2 cellular contexts compared by ENCODE assay signal in genomic region chr19:40378509-40378908, GRCh38.
TF ChIP-seq lines count a peak whose summit lies in the region.

No MANE protein-coding gene starts in this region.

TF ChIP-seq in A549, 52 proteins besides CTCF, POLR2A, EP300 and RAD21:
- no peak for TF ChIP-seq HES2 (IDR thresholded peaks at IDR 0.05)
- no peak for TF ChIP-seq MAZ (IDR thresholded peaks at IDR 0.05; ENCODE audit: borderline replicate concordance, low read depth, low read length)
- TF ChIP-seq HOXB5 (CRISPR knock-in tag; IDR thresholded peaks at IDR 0.05), result no peak
- no peak for TF ChIP-seq E2F6 (IDR thresholded peaks at IDR 0.05; ENCODE audit: borderline replicate concordance, low read depth)
- TF ChIP-seq NFE2L2 (conservative IDR thresholded peaks at IDR 0.05; ENCODE audit: low read length), result no peak
- no peak for TF ChIP-seq ZSCAN20 (CRISPR knock-in tag; IDR thresholded peaks at IDR 0.05)
- TF ChIP-seq FOSB (CRISPR knock-in tag; IDR thresholded peaks at IDR 0.05), result no peak
- no peak for TF ChIP-seq JUN (IDR thresholded peaks at IDR 0.05)
- no peak for TF ChIP-seq REST (IDR thresholded peaks at IDR 0.05)
- TF ChIP-seq FOSL2 (IDR thresholded peaks at IDR 0.05), result no peak
- no peak for TF ChIP-seq FOSL2 (CRISPR knock-in tag; IDR thresholded peaks at IDR 0.05)

TF ChIP-seq in GM12878, 131 proteins besides CTCF, POLR2A, EP300 and RAD21:
- no peak for TF ChIP-seq GATAD2B (conservative IDR thresholded peaks at IDR 0.05; ENCODE audit: low read depth)
- no peak for TF ChIP-seq MAX (IDR thresholded peaks at IDR 0.05; ENCODE audit: low read depth, low read length)
- no peak for TF ChIP-seq BCLAF1 (IDR thresholded peaks at IDR 0.05)
- TF ChIP-seq ZBTB40 (IDR thresholded peaks at IDR 0.05; ENCODE audit: borderline replicate concordance), result no peak
- TF ChIP-seq TCF3 (IDR thresholded peaks at IDR 0.05; ENCODE audit: borderline replicate concordance, insufficient read depth, low read depth, low read length), result no peak
- no peak for TF ChIP-seq RUNX3 (IDR thresholded peaks at IDR 0.05; ENCODE audit: low read length)
- TF ChIP-seq MEF2A (IDR thresholded peaks at IDR 0.05; ENCODE audit: insufficient read depth, low read depth, low read length), result no peak
- TF ChIP-seq CEBPB (IDR thresholded peaks at IDR 0.05; ENCODE audit: borderline replicate concordance in 1 of 2, low read depth in 2 of 2, low read length in 2 of 2), result no peak
- no peak for TF ChIP-seq E2F8 (IDR thresholded peaks at IDR 0.05; ENCODE audit: low read depth, partially characterized antibody)
- TF ChIP-seq PAX8 (IDR thresholded peaks at IDR 0.05), result no peak
- no peak for TF ChIP-seq ZNF24 (IDR thresholded peaks at IDR 0.05)
- TF ChIP-seq ZNF622 (IDR thresholded peaks at IDR 0.05), result no peak
- TF ChIP-seq KAT2A (conservative IDR thresholded peaks at IDR 0.05; ENCODE audit: control insufficient read depth, low read depth, low read length), result no peak
- no peak for TF ChIP-seq NR2C1 (IDR thresholded peaks at IDR 0.05)
- no peak for TF ChIP-seq ZNF384 (IDR thresholded peaks at IDR 0.05; ENCODE audit: borderline replicate concordance, low read depth, low read length)
- no peak for TF ChIP-seq NR2F1 (conservative IDR thresholded peaks at IDR 0.05)
- TF ChIP-seq EED (IDR thresholded peaks at IDR 0.05; ENCODE audit: low read depth), result no peak
